In genomic region chr4:158823461-158823873, GRCh38 we compare ENCODE assay signal across 11 cellular contexts. TPM values are rescaled to one million over a fixed set of nuclear protein-coding genes. Genes with fewer than 3 reads are reported as not detected.
DNase-seq lines count a peak whose midpoint lies in the region; ATAC-seq and TF ChIP-seq lines count a peak whose summit lies in the region.
"Had no signal": no experiment of that assay in that cellular context is flagged by ENCODE, and none has a peak within 500 bp of the region (broad histone marks: within the 10 kb centered on the region; RNA-seq: fewer than 3 reads in every experiment).

No MANE protein-coding gene starts in this region.

- no peak overlapping the region for H3K9ac ChIP-seq in PC-3 (ENCODE audit: low read length)

- no peaks in the 10 kb centered on the region for H3K9me2 ChIP-seq in PC-3 (replicated peaks; ENCODE audit: low read length)

- no peaks in the 10 kb centered on the region for H4K20me1 ChIP-seq in PC-3 (ENCODE audit: low read length)

- POLR2A ChIA-PET in PC-3 (lab: Charles Lee; ENCODE audit: unreplicated experiment) = no interaction called here

- DNase-seq in A172 (ENCODE audit: low spot score) = peak; percentile 31
- peak; percentile 66 for DNase-seq in RKO (ENCODE audit: low spot score)
- DNase-seq in left ventricle myocardium superior = no peak
- DNase-seq in PC-3 = no peak
- no peak for DNase-seq in mesenteric fat pad (ENCODE audit: low spot score)
- no peak for DNase-seq in mucosa of descending colon
- DNase-seq: activated CD4-positive, CD25-positive, alpha-beta regulatory T cell; DMS153; NCI-H526 treated with DMSO at 0.1 percent for 48 hours had no signal

- ATAC-seq in GM19035 (IDR thresholded peaks at IDR 0.05; ENCODE audit: unreplicated experiment) = peak; percentile 25
- peak; percentile 19 for ATAC-seq in left ventricle myocardium superior
- no peak for ATAC-seq in HG03159 (IDR thresholded peaks at IDR 0.05; ENCODE audit: unreplicated experiment)
- no peak for ATAC-seq in PC-3
- no peak for ATAC-seq in mucosa of descending colon

- no peak overlapping the region for H3K4me3 ChIP-seq in PC-3 (ENCODE audit: low read length)
- H3K4me3 ChIP-seq in mucosa of descending colon = no peak overlapping the region

- TF ChIP-seq CTCF in PC-3 (conservative IDR thresholded peaks at IDR 0.05; ENCODE audit: low read depth, low read length) (no peak), mucosa of descending colon (IDR thresholded peaks at IDR 0.05) (no peak)

- no peak overlapping the region for H3K27ac ChIP-seq in PC-3 (ENCODE audit: low read length)

- no TSS peak for BruUV-seq in PC-3 (replicated peaks; lab: Mats Ljungman, UMichigan)

- H3K4me1 ChIP-seq in PC-3 (ENCODE audit: insufficient read depth, low read length) = peaks cover 49% of the 10 kb centered on the region
- H3K4me1 ChIP-seq in mucosa of descending colon (ENCODE audit: low read depth) = peaks cover 77% of the 10 kb centered on the region

- H2AFZ ChIP-seq in PC-3 (ENCODE audit: low read length) = no peak overlapping the region

- H3K36me3 ChIP-seq in PC-3 (ENCODE audit: low read depth, low read length) (no peaks in the 10 kb centered on the region), mucosa of descending colon (ENCODE audit: low read depth) (no peaks in the 10 kb centered on the region)

- no peaks in the 10 kb centered on the region for H3K79me2 ChIP-seq in PC-3 (ENCODE audit: low read length)

- H3K9me3 ChIP-seq in PC-3 (ENCODE audit: low read length) (no peaks in the 10 kb centered on the region), mucosa of descending colon (no peaks in the 10 kb centered on the region)

- CTCF ChIA-PET in PC-3 (lab: Charles Lee) = no interaction called here

- intact Hi-C loops in left ventricle myocardium superior (cut with micrococcal nuclease) (no loop called here), PC-3 (cut with micrococcal nuclease) (loop anchor here (5.0 kb wide), 1 partner anchor 571 kb away; no protein-coding TSS in a partner anchor), mucosa of descending colon (cut with DNase I, micrococcal nuclease) (loop anchor here in 1 of 2 donors (10.0 kb wide), 1 partner anchor 49 kb away; no protein-coding TSS in a partner anchor)

- no peak overlapping the region for H3K4me2 ChIP-seq in PC-3 (ENCODE audit: low read length)

- H3K27me3 ChIP-seq in PC-3 (ENCODE audit: low read length) = no peaks in the 10 kb centered on the region

- no peaks in the 10 kb centered on the region for H3F3A ChIP-seq in PC-3 (ENCODE audit: low read length, unreplicated experiment)

RNA-seq across cellular contexts. Expression of gene FNIP2, which starts 54.6 kb away (rescaled TPM):
- 8.0 and 10.8 TPM in 2 replicates for total RNA-seq in A172 (2014; rRNA removed; shearing (Covaris generic))
- total RNA-seq in left ventricle myocardium superior (50.7 TPM), PC-3 (2014; rRNA removed) (5.2 and 6.7 TPM in 2 replicates), mesenteric fat pad (57.2 TPM), mucosa of descending colon (10 to 100 TPM; 61.8 to 94.1 (median 73.4) TPM)

Comparison
In these comparisons a context has a peak if more than half of its experiments do, and no peak if none do; other contexts are left out.
1. DNase-seq: peak in A172 (single experiment) and RKO (single experiment); none in left ventricle myocardium superior (single experiment), PC-3 (single experiment), mesenteric fat pad (single experiment) and mucosa of descending colon (0 of 3).
2. ATAC-seq: peak in GM19035 (single experiment) and left ventricle myocardium superior (single experiment); none in HG03159 (single experiment), PC-3 (single experiment) and mucosa of descending colon (single experiment).